20 cellular contexts compared by ENCODE assay signal in genomic region chr15:32709295-32710033, GRCh38. TPM values are rescaled to one million over a fixed set of nuclear protein-coding genes. Genes with fewer than 3 reads are reported as not detected.
"Had no signal": no experiment of that assay in that cellular context is flagged by ENCODE, and none has a peak within 500 bp of the region (broad histone marks: within the 10 kb centered on the region; RNA-seq: fewer than 3 reads in every experiment).

No MANE protein-coding gene starts in this region.

- H3K4me1 Mint-ChIP-seq: activated naive CD8-positive, alpha-beta T cell treated with anti-CD3 and anti-CD28 coated beads, Interleukin-2, amount 10 ng/mL, durations not matched to agents 7 days and 5 days; natural killer cell; stimulated activated naive CD8-positive, alpha-beta T cell treated with anti-CD3 and anti-CD28 coated beads, Interleukin-15, amount 100 ng/mL, for 72 hours; T-helper 17 cell had no signal

- H3K36me3 Mint-ChIP-seq: activated CD4-positive, alpha-beta memory T cell treated with anti-CD3 and anti-CD28 coated beads for 36 hours; activated naive CD8-positive, alpha-beta T cell treated with anti-CD3 and anti-CD28 coated beads, Interleukin-2, amount 10 ng/mL, durations not matched to agents 7 days and 5 days; mesothelial cell of epicardium; natural killer cell had no signal

- H3K4me1 ChIP-seq: left lung, psoas muscle, tibial artery had no signal

- H3K9me3 ChIP-seq: left lung, ovary, psoas muscle, tibial artery had no signal

- H3K27ac ChIP-seq: coronary artery, left lung, ovary, psoas muscle, tibial artery had no signal

- H3K9me3 Mint-ChIP-seq: activated CD4-positive, alpha-beta memory T cell treated with anti-CD3 and anti-CD28 coated beads for 36 hours; activated naive CD8-positive, alpha-beta T cell treated with anti-CD3 and anti-CD28 coated beads, Interleukin-2, amount 10 ng/mL, durations not matched to agents 7 days and 5 days; mesothelial cell of epicardium; natural killer cell; stimulated activated naive CD8-positive, alpha-beta T cell treated with anti-CD3 and anti-CD28 coated beads, Interleukin-15, amount 100 ng/mL, for 72 hours had no signal

- H3K4me3 Mint-ChIP-seq: activated CD4-positive, alpha-beta memory T cell treated with anti-CD3 and anti-CD28 coated beads for 36 hours; activated naive CD8-positive, alpha-beta T cell treated with anti-CD3 and anti-CD28 coated beads, Interleukin-2, amount 10 ng/mL, durations not matched to agents 7 days and 5 days; mesothelial cell of epicardium; natural killer cell; stimulated activated naive CD8-positive, alpha-beta T cell treated with anti-CD3 and anti-CD28 coated beads, Interleukin-15, amount 100 ng/mL, for 72 hours; T-helper 17 cell had no signal

- H3K4me3 ChIP-seq: coronary artery, left lung, ovary, psoas muscle, tibial artery had no signal

- H3K36me3 ChIP-seq: left lung, ovary, tibial artery had no signal

- H3K27me3 ChIP-seq: ovary had no signal

- DNase-seq: activated CD4-positive, alpha-beta memory T cell treated with anti-CD3 and anti-CD28 coated beads for 36 hours; activated CD4-positive, alpha-beta T cell treated with anti-CD3 and anti-CD28 coated beads for 48 hours; activated naive CD4-positive, alpha-beta T cell treated with Interleukin-2 at 50 U/mL for 16 hours; activated naive CD8-positive, alpha-beta T cell treated with anti-CD3 and anti-CD28 coated beads, Interleukin-2, amount 10 ng/mL, durations not matched to agents 7 days and 5 days; activated T-cell treated with anti-CD3 and anti-CD28 coated beads, Interleukin-2, amount 50 U/mL, for 48 hours; amniotic stem cell; cerebellar nuclear complex; foreskin fibroblast; kidney; left lung; natural killer cell; ovary; psoas muscle; right cardiac atrium; stimulated activated CD4-positive, alpha-beta T cell treated with anti-CD3 and anti-CD28 coated beads, Interleukin-1b, Interleukin-23, amount 100 ng/mL, for 48 hours; stimulated activated naive CD8-positive, alpha-beta T cell treated with anti-CD3 and anti-CD28 coated beads, Interleukin-15, amount 100 ng/mL, for 72 hours; T-helper 17 cell; tibial artery had no signal

- H3K27ac Mint-ChIP-seq: activated CD4-positive, alpha-beta memory T cell treated with anti-CD3 and anti-CD28 coated beads for 36 hours; activated naive CD8-positive, alpha-beta T cell treated with anti-CD3 and anti-CD28 coated beads, Interleukin-2, amount 10 ng/mL, durations not matched to agents 7 days and 5 days; mesothelial cell of epicardium; natural killer cell; stimulated activated naive CD8-positive, alpha-beta T cell treated with anti-CD3 and anti-CD28 coated beads, Interleukin-15, amount 100 ng/mL, for 72 hours; T-helper 17 cell had no signal

- ATAC-seq: left lung; natural killer cell; psoas muscle; right cardiac atrium; stimulated activated naive CD8-positive, alpha-beta T cell treated with anti-CD3 and anti-CD28 coated beads, Interleukin-15, amount 100 ng/mL, for 72 hours; T-helper 17 cell had no signal

RNA-seq across cellular contexts. Expression of gene GREM1, which starts 8.3 kb away (rescaled TPM):
- total RNA-seq: activated CD4-positive, alpha-beta memory T cell treated with anti-CD3 and anti-CD28 coated beads for 36 hours; activated naive CD8-positive, alpha-beta T cell treated with anti-CD3 and anti-CD28 coated beads, Interleukin-2, amount 10 ng/mL, durations not matched to agents 7 days and 5 days; natural killer cell; T-helper 17 cell had no signal
